8 cellular contexts compared by ENCODE assay signal in the genomic region with DNA sequence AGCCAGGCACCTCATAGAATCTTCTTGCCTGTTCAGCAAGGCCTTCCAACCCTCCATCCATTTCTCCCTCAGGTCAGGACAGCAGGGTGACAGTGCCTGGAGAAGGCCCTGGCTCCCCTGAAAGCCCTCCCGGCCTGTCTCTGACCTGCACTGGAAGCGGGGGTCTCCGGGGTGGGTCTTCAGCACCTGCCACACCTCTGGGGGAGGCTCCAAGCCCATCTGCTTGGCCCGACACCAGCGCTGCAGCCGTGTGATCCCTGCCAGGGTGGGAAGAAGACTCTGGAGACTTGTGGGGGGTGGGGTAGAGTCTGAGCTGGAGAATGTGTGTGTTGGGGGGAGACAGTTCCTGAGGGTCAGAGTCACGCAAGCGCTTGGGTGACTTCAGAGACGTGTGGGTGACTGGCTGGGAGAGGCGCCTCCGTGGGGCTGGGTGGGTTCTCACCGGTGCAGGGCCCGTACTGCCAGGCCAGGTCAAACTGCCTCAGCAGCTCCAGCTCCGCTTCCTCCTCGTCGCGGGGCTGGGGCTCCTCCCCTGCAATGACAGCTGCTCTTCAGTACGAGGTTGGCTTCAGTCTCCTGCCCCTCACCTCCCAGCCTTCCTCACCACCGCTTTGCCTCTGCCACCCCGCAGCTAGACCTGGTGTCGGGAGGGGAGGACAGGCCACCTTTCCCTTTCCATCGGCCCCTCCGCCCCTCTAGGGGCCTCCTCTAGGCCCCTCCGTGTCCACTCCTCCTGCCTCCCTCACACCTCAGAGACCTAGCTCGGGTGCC. TPM values are rescaled to one million over a fixed set of nuclear protein-coding genes. Genes with fewer than 3 reads are reported as not detected.
DNase-seq lines count a peak whose midpoint lies in the region; ATAC-seq and TF ChIP-seq lines count a peak whose summit lies in the region.

No MANE protein-coding gene starts in this region.

- H3K27ac ChIP-seq in caudate nucleus (ENCODE audit: low read depth, low read length) (peak overlapping the region; percentile 99), tibial nerve (peak overlapping the region; percentile 94 to 99 (median 98))

- H3K36me3 ChIP-seq in tibial nerve, result no peaks in the 10 kb centered on the region

- peak overlapping the region; percentile 94 to 95 for H3K4me3 Mint-ChIP-seq in activated T-cell treated with anti-CD3 and anti-CD28 coated beads, Interleukin-2, amount 50 U/mL, for 72 hours

- no peaks in the 10 kb centered on the region for H3K9me3 ChIP-seq in tibial nerve

- peak in 1 of 2 donors; percentile 69 for DNase-seq in activated T-cell treated with anti-CD3 and anti-CD28 coated beads, Interleukin-2, amount 50 U/mL, for 72 hours
- DNase-seq in activated T-cell treated with anti-CD3 and anti-CD28 coated beads for 4 hours (no peak), OCI-M1 (lab: John Stamatoyannopoulos, UW) (peak; percentile 76), caudate nucleus (lab: John Stamatoyannopoulos, UW) (peak in 3 of 61 donors; percentile 40 to 67 (median 66)), lower leg skin (ENCODE audit: low spot score in 2 of 2) (peak in 1 of 2 donors; percentile 21), tibial nerve (ENCODE audit: low spot score in 2 of 2) (no peak), G401 (ENCODE audit: low spot score) (no peak)

- no peak for TF ChIP-seq EP300 in tibial nerve (IDR thresholded peaks at IDR 0.05)

- H3K9me3 Mint-ChIP-seq in activated T-cell treated with anti-CD3 and anti-CD28 coated beads, Interleukin-2, amount 50 U/mL, for 72 hours, result no peaks in the 10 kb centered on the region

- no peaks in the 10 kb centered on the region for H3K27me3 ChIP-seq in tibial nerve

- H3K4me1 Mint-ChIP-seq in activated T-cell treated with anti-CD3 and anti-CD28 coated beads, Interleukin-2, amount 50 U/mL, for 72 hours (ENCODE audit: low read depth), result peaks cover 58% of the 10 kb centered on the region

- intact Hi-C loops in lower leg skin (cut with DNase I; ENCODE audit: low total_unique reads), result no loop called here

- TF ChIP-seq POLR2A in lower leg skin (IDR thresholded peaks at IDR 0.05) (no peak), tibial nerve (IDR thresholded peaks at IDR 0.05) (no peak)

- H3K27ac Mint-ChIP-seq in activated T-cell treated with anti-CD3 and anti-CD28 coated beads, Interleukin-2, amount 50 U/mL, for 72 hours, result peak overlapping the region; percentile 90

- H3K4me3 ChIP-seq in lower leg skin (ENCODE audit: low read depth, poor library complexity, severe bottlenecking), result peak overlapping the region; percentile 78
- H3K4me3 ChIP-seq in tibial nerve, result peak overlapping the region; percentile 46 to 84 (median 65)

- TF ChIP-seq CTCF in lower leg skin (IDR thresholded peaks at IDR 0.05) (no peak), tibial nerve (IDR thresholded peaks at IDR 0.05) (no peak)

- in situ Hi-C loops in G401 (cut with HindIII; ENCODE audit: low sequenced_read_pairs), result no loop called here

- 10 to 12% methylated on average over 19 to 24 of the region's 25 CpGs for WGBS in lower leg skin, 2 donors
- 12 to 13% methylated on average over 22 to 23 of the region's 25 CpGs for WGBS in tibial nerve, 2 donors

- H3K4me1 ChIP-seq in tibial nerve, result peaks cover 4 to 76% (median 60%) of the 10 kb centered on the region in 4 donors

- peak; percentile 45 to 54 for ATAC-seq in activated T-cell treated with anti-CD3 and anti-CD28 coated beads, Interleukin-2, amount 50 U/mL, for 72 hours (replicated peaks in 1 of 2)
- peak; percentile 16 for ATAC-seq in HG03025 (IDR thresholded peaks at IDR 0.05; ENCODE audit: low FRiP score, unreplicated experiment)

- peaks cover 0 to 1% of the 10 kb centered on the region in 2 donors for H3K36me3 Mint-ChIP-seq in activated T-cell treated with anti-CD3 and anti-CD28 coated beads, Interleukin-2, amount 50 U/mL, for 72 hours (ENCODE audit: insufficient read depth in 2 of 2)

- H3K27me3 Mint-ChIP-seq in activated T-cell treated with anti-CD3 and anti-CD28 coated beads, Interleukin-2, amount 50 U/mL, for 72 hours (ENCODE audit: low read depth), result no peaks in the 10 kb centered on the region

RNA-seq across cellular contexts. Expression of a gene that starts 0.6 kb away (rescaled TPM):
- 10 to 100 TPM; 68.5 to 74.1 TPM for total RNA-seq in activated T-cell treated with anti-CD3 and anti-CD28 coated beads, Interleukin-2, amount 50 U/mL, for 72 hours
- 100 to 1,000 TPM in 1 of 4 donors, 10 to 100 TPM in 3; 82.3 to 126 (median 86.4) TPM for total RNA-seq in lower leg skin
- total RNA-seq in tibial nerve, result 100 to 1,000 TPM in 1 of 4 donors, 10 to 100 TPM in 3; 70.8 to 154 (median 88.5) TPM
- 15.2 and 19.4 TPM in 2 replicates for total RNA-seq in G401 (2014; rRNA removed; shearing (Covaris generic))

RNA-seq across cellular contexts. Expression of a gene that starts 20.7 kb away (rescaled TPM):
- under 1 TPM; 0.22 to 0.93 TPM for total RNA-seq in activated T-cell treated with anti-CD3 and anti-CD28 coated beads, Interleukin-2, amount 50 U/mL, for 72 hours
- total RNA-seq in lower leg skin (1 to 10 TPM; 2.2 to 3.3 (median 2.5) TPM), tibial nerve (10 to 100 TPM in 1 of 4 donors, 1 to 10 TPM in 3; 3.7 to 23.1 (median 5.9) TPM)
- total RNA-seq in G401 (2014; rRNA removed; shearing (Covaris generic)), result 1.9 and 4.2 TPM in 2 replicates

RNA-seq across cellular contexts. Expression of a gene that starts 39.1 kb away (rescaled TPM):
- 10 to 100 TPM; 36.7 to 41.2 TPM for total RNA-seq in activated T-cell treated with anti-CD3 and anti-CD28 coated beads, Interleukin-2, amount 50 U/mL, for 72 hours
- 10 to 100 TPM; 24.9 to 28.5 (median 27.2) TPM for total RNA-seq in lower leg skin
- 10 to 100 TPM; 22.7 to 39.0 (median 36.4) TPM for total RNA-seq in tibial nerve
- total RNA-seq in G401 (2014; rRNA removed; shearing (Covaris generic)), result 20.3 and 38.1 TPM in 2 replicates

RNA-seq across cellular contexts. Expression of a gene that starts 48.9 kb away (rescaled TPM):
- total RNA-seq in activated T-cell treated with anti-CD3 and anti-CD28 coated beads, Interleukin-2, amount 50 U/mL, for 72 hours, result 100 to 1,000 TPM; 211 to 244 TPM
- 100 to 1,000 TPM; 101 to 160 (median 143) TPM for total RNA-seq in lower leg skin
- total RNA-seq in tibial nerve, result 10 to 100 TPM; 50.6 to 97.8 (median 72.7) TPM
- 319 TPM in 2 replicates for total RNA-seq in G401 (2014; rRNA removed; shearing (Covaris generic))

RNA-seq across cellular contexts. Expression of a gene that starts 49.4 kb away (rescaled TPM):
- 10 to 100 TPM; 13.3 to 20.3 TPM for total RNA-seq in activated T-cell treated with anti-CD3 and anti-CD28 coated beads, Interleukin-2, amount 50 U/mL, for 72 hours
- total RNA-seq in lower leg skin (10 to 100 TPM; 58.6 to 71.0 (median 62.0) TPM), tibial nerve (10 to 100 TPM; 28.5 to 51.6 (median 43.1) TPM)
- 1.5 and 1.8 TPM in 2 replicates for total RNA-seq in G401 (2014; rRNA removed; shearing (Covaris generic))
